27 cellular contexts compared by ENCODE assay signal in genomic region chr15:43232289-43232874, GRCh38. TPM values are rescaled to one million over a fixed set of nuclear protein-coding genes. Genes with fewer than 3 reads are reported as not detected.
"Had no signal": no experiment of that assay in that cellular context is flagged by ENCODE, and none has a peak within 500 bp of the region (broad histone marks: within the 10 kb centered on the region; RNA-seq: fewer than 3 reads in every experiment).

No MANE protein-coding gene starts in this region.

- DNase-seq: activated B cell treated with CpG ODN at 0.5 μM for 24 hours; activated CD4-positive, alpha-beta T cell treated with anti-CD3 and anti-CD28 coated beads for 1 hour; activated CD4-positive, alpha-beta T cell treated with anti-CD3 and anti-CD28 coated beads, Interleukin-2, amount 10 ng/mL, durations not matched to agents 24 days and 14 days; activated CD4-positive, alpha-beta T cell treated with anti-CD3 and anti-CD28 coated beads, Interleukin-2, amount 50 U/mL, for 48 hours; activated CD8-positive, alpha-beta memory T cell treated with anti-CD3 and anti-CD28 coated beads, Interleukin-2, amount 10 ng/mL, durations not matched to agents 7 days and 5 days; activated effector memory CD4-positive, alpha-beta T cell treated with Interleukin-2 at 50 U/mL for 16 hours; activated naive CD4-positive, alpha-beta T cell; activated naive CD8-positive, alpha-beta T cell treated with anti-CD3 and anti-CD28 coated beads, Interleukin-2, amount 50 U/mL, for 24 hours; activated T-cell treated with anti-CD3 and anti-CD28 coated beads, Interleukin-2, amount 50 U/mL, for 24 hours; brain microvascular endothelial cell; Karpas-422; MM.1S; NCI-H1105 treated with DMSO at 0.1 percent for 48 hours; NCI-H146; NCI-H187 treated with DMSO at 0.1 percent for 48 hours; NCI-H2171; NCI-H2227 treated with DMSO at 0.1 percent for 48 hours; NCI-H510A; NCI-H526 treated with DMSO at 0.1 percent for 48 hours; NCI-H82; SHP77 treated with DMSO at 0.1 percent for 48 hours; T-helper 9 cell had no signal

- H3K4me3 ChIP-seq: cardiac muscle cell had no signal

- H3K36me3 ChIP-seq: brain microvascular endothelial cell, cardiac muscle cell had no signal

- H3K27me3 ChIP-seq: cardiac muscle cell had no signal

- FAIRE-seq: TTC549 had no signal

- H3K27ac ChIP-seq: brain microvascular endothelial cell, cardiac muscle cell had no signal

- ATAC-seq: activated CD8-positive, alpha-beta memory T cell treated with anti-CD3 and anti-CD28 coated beads, Interleukin-2, amount 10 ng/mL, durations not matched to agents 7 days and 5 days; activated naive CD4-positive, alpha-beta T cell treated with anti-CD3 and anti-CD28 coated beads, Interleukin-2, amount 50 U/mL, for 72 hours; activated naive CD8-positive, alpha-beta T cell treated with anti-CD3 and anti-CD28 coated beads, Interleukin-2, amount 50 U/mL, for 24 hours had no signal

RNA-seq across cellular contexts. Expression of gene EPB42, which starts 11.6 kb away (rescaled TPM):
- total RNA-seq: activated B cell treated with CpG ODN at 0.5 μM for 24 hours; activated CD4-positive, alpha-beta T cell treated with anti-CD3 and anti-CD28 coated beads, Interleukin-2, amount 10 ng/mL, durations not matched to agents 24 days and 14 days; activated CD8-positive, alpha-beta memory T cell treated with anti-CD3 and anti-CD28 coated beads, Interleukin-2, amount 10 ng/mL, durations not matched to agents 7 days and 5 days; activated naive CD4-positive, alpha-beta T cell treated with anti-CD3 and anti-CD28 coated beads, Interleukin-2, amount 50 U/mL, for 72 hours; activated T-helper 1 cell treated with anti-CD3 and anti-CD28 coated beads, Interleukin-12 subunit alpha, Interleukin-12 subunit beta, Interleukin-2, Interleukin-4 antibody, amounts not matched to agents 30 ng/mL and 10 ng/mL and 1 ng/mL, durations not matched to agents 14 hours and 24 hours and 36 hours; SK-MEL-5 had no signal

RNA-seq across cellular contexts. Expression of gene TGM5, which starts 34.3 kb away (rescaled TPM):
- total RNA-seq: activated CD4-positive, alpha-beta T cell treated with anti-CD3 and anti-CD28 coated beads, Interleukin-2, amount 10 ng/mL, durations not matched to agents 24 days and 14 days; activated T-helper 1 cell treated with anti-CD3 and anti-CD28 coated beads, Interleukin-12 subunit alpha, Interleukin-12 subunit beta, Interleukin-2, Interleukin-4 antibody, amounts not matched to agents 30 ng/mL and 10 ng/mL and 1 ng/mL, durations not matched to agents 14 hours and 24 hours and 36 hours; cardiac muscle cell had no signal
- polyA plus RNA-seq: cardiac muscle cell had no signal
